13 cellular contexts compared by ENCODE assay signal in the genomic region with DNA sequence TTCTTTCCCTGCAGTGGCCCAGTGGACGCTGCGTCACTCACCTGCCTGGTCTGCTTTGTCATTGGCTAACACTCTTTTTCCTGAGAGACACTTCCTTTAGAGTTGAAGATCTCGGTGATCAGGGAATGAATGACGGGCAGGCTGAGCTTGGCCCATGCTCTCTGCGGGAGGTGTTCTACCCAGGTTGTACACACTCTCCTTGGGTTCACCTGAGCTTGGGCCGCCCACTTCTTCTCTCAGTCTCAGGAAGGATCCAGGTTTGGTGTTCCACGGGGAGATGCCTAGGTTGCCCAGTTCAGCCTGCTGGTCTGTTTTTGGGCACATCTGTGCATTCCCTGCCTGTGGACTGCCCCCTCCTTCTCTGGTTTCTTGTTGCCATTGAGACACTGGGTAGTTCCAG.
DNase-seq lines count a peak whose midpoint lies in the region; ATAC-seq and TF ChIP-seq lines count a peak whose summit lies in the region.
"Had no signal": no experiment of that assay in that cellular context is flagged by ENCODE, and none has a peak within 500 bp of the region (broad histone marks: within the 10 kb centered on the region; RNA-seq: fewer than 3 reads in every experiment).

No MANE protein-coding gene starts in this region.

- intact Hi-C loops in cardiac septum (cut with DNase I): no loop called here
- intact Hi-C loops in left ventricle myocardium superior (cut with micrococcal nuclease): no loop called here
- intact Hi-C loops in left lung (cut with DNase I): no loop called here

- ATAC-seq in left ventricle myocardium superior (no peak), left lung (peak; percentile 15), foreskin keratinocyte (no peak)
- no peak for ATAC-seq in stimulated activated naive B cell treated with anti-CD40 and anti-IgM and Interleukin-4, amounts not matched to agents 10 μg/mL and 1 μg/mL and 100 μg/mL, for 72 hours (replicated peaks)
- ATAC-seq: A549 had no signal

- H3K9me3 Mint-ChIP-seq in stimulated activated naive B cell treated with anti-CD40 and anti-IgM and Interleukin-4, amounts not matched to agents 10 μg/mL and 1 μg/mL and 100 μg/mL, for 72 hours: peaks cover 0 to 6% of the 10 kb centered on the region in 2 donors
- H3K9me3 Mint-ChIP-seq: CD4-positive, alpha-beta memory T cell; H9 had no signal

- H3K36me3 Mint-ChIP-seq in stimulated activated naive B cell treated with anti-CD40 and anti-IgM and Interleukin-4, amounts not matched to agents 10 μg/mL and 1 μg/mL and 100 μg/mL, for 72 hours: peaks cover 62 to 89% of the 10 kb centered on the region in 2 donors

- H3K27me3 ChIP-seq in left lung (no peaks in the 10 kb centered on the region), foreskin keratinocyte (no peaks in the 10 kb centered on the region)
- H3K27me3 ChIP-seq: BE2C had no signal

- H3K4me3 Mint-ChIP-seq in stimulated activated naive B cell treated with anti-CD40 and anti-IgM and Interleukin-4, amounts not matched to agents 10 μg/mL and 1 μg/mL and 100 μg/mL, for 72 hours: no peak overlapping the region
- H3K4me3 Mint-ChIP-seq: CD4-positive, alpha-beta memory T cell; H9 had no signal

- H3K27ac ChIP-seq in left lung (peak overlapping the region; percentile 26 to 41), foreskin keratinocyte (no peak overlapping the region)
- H3K27ac ChIP-seq: A549, C4-2B had no signal

- H3K27me3 Mint-ChIP-seq in stimulated activated naive B cell treated with anti-CD40 and anti-IgM and Interleukin-4, amounts not matched to agents 10 μg/mL and 1 μg/mL and 100 μg/mL, for 72 hours: no peaks in the 10 kb centered on the region
- H3K27me3 Mint-ChIP-seq: CD4-positive, alpha-beta memory T cell had no signal

- no peak overlapping the region for H3K4me3 ChIP-seq in left lung
- H3K4me3 ChIP-seq: A549 had no signal

- TF ChIP-seq CTCF in left lung (IDR thresholded peaks at IDR 0.05) (no peak), foreskin keratinocyte (conservative IDR thresholded peaks at IDR 0.05) (no peak)

- DNase-seq in cardiac septum (ENCODE audit: low spot score) (peak; percentile 67), left ventricle myocardium superior (no peak), left lung (no peak), foreskin keratinocyte (no peak), GM03348 (ENCODE audit: low spot score) (no peak)
- DNase-seq in stimulated activated naive B cell treated with anti-CD40 and anti-IgM and Interleukin-4, amounts not matched to agents 10 μg/mL and 1 μg/mL and 100 μg/mL, for 72 hours: no peak
- DNase-seq: BE2C; CD4-positive, alpha-beta memory T cell; EL; GOT3; H9 had no signal

- H3K9me3 ChIP-seq in left lung: no peaks in the 10 kb centered on the region
- H3K9me3 ChIP-seq: A549, BE2C had no signal

- peaks cover 0 to 100% of the 10 kb centered on the region in 2 donors for H3K36me3 ChIP-seq in left lung

- H3K4me1 ChIP-seq in left lung: peaks cover 0 to 5% of the 10 kb centered on the region in 2 donors
- H3K4me1 ChIP-seq in foreskin keratinocyte: no peaks in the 10 kb centered on the region
- H3K4me1 ChIP-seq: A549, BE2C had no signal

- peaks cover 15 to 24% of the 10 kb centered on the region in 2 donors for H3K4me1 Mint-ChIP-seq in stimulated activated naive B cell treated with anti-CD40 and anti-IgM and Interleukin-4, amounts not matched to agents 10 μg/mL and 1 μg/mL and 100 μg/mL, for 72 hours
- H3K4me1 Mint-ChIP-seq: H9 had no signal

- peak overlapping the region; percentile 51 for H3K27ac Mint-ChIP-seq in stimulated activated naive B cell treated with anti-CD40 and anti-IgM and Interleukin-4, amounts not matched to agents 10 μg/mL and 1 μg/mL and 100 μg/mL, for 72 hours
